ENCODE assay signal across 9 cellular contexts in the genomic region with DNA sequence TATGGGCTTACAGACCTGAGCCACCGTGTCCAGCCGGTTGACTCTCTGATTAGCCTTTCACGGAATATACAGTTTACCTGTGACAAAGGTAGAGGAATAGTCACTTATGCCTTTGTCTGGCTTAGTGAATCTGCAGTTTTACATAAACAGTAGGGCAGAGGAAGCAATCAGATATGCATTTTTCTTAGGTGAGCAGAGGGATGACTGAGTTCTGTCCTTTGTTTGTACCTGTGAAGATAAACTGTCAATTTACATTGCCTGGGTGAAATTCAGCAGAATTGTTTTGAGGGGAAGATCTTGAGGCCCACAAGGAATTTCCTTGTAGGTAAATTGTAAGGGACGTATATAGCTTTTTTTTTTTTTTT. TPM values are rescaled to one million over a fixed set of nuclear protein-coding genes. Genes with fewer than 3 reads are reported as not detected.
DNase-seq lines count a peak whose midpoint lies in the region; ATAC-seq and TF ChIP-seq lines count a peak whose summit lies in the region.
"Had no signal": no experiment of that assay in that cellular context is flagged by ENCODE, and none has a peak within 500 bp of the region (broad histone marks: within the 10 kb centered on the region; RNA-seq: fewer than 3 reads in every experiment).

No MANE protein-coding gene starts in this region.

- TF ChIP-seq POLR2A in breast epithelium (IDR thresholded peaks at IDR 0.05) (no peak), testis (IDR thresholded peaks at IDR 0.05) (no peak)

- H3K27me3 Mint-ChIP-seq in MCF 10A (ENCODE audit: insufficient read depth, unreplicated experiment) (no peaks in the 10 kb centered on the region), immature natural killer cell (ENCODE audit: low read depth in 3 of 3) (peaks cover 0 to 2% (median 0%) of the 10 kb centered on the region in 3 donors)
- no peaks in the 10 kb centered on the region for H3K27me3 Mint-ChIP-seq in activated CD4-positive, alpha-beta memory T cell treated with anti-CD3 and anti-CD28 coated beads for 36 hours

- H3K36me3 ChIP-seq in breast epithelium (no peaks in the 10 kb centered on the region), testis (ENCODE audit: low read depth, missing control alignments) (no peaks in the 10 kb centered on the region), left lung (peaks cover 4 to 39% of the 10 kb centered on the region in 2 donors)

- no peaks in the 10 kb centered on the region for H3K9me3 Mint-ChIP-seq in MCF 10A (ENCODE audit: unreplicated experiment)
- no peaks in the 10 kb centered on the region for H3K9me3 Mint-ChIP-seq in activated CD4-positive, alpha-beta memory T cell treated with anti-CD3 and anti-CD28 coated beads for 36 hours
- no peaks in the 10 kb centered on the region for H3K9me3 Mint-ChIP-seq in immature natural killer cell

- ATAC-seq in left lung: no peak

- TF ChIP-seq CTCF in MCF 10A (IDR thresholded peaks at IDR 0.05; ENCODE audit: unreplicated experiment) (no peak), breast epithelium (IDR thresholded peaks at IDR 0.05) (no peak), testis (IDR thresholded peaks at IDR 0.05) (no peak), left lung (IDR thresholded peaks at IDR 0.05) (no peak)

- H3K4me1 ChIP-seq in breast epithelium (peaks cover 4 to 14% of the 10 kb centered on the region in 2 donors), testis (peaks cover 6% of the 10 kb centered on the region), left lung (peaks cover 25 to 66% of the 10 kb centered on the region in 2 donors)

- intact Hi-C loops in MCF 10A (cut with micrococcal nuclease): no loop called here
- intact Hi-C loops in breast epithelium (cut with DNase I; ENCODE audit: low total_unique reads): no loop called here
- intact Hi-C loops in activated CD4-positive, alpha-beta memory T cell treated with anti-CD3 and anti-CD28 coated beads for 36 hours (cut with micrococcal nuclease): loop anchor here (5.0 kb wide), 3 partner anchors 291 to 896 kb away; partner anchors contain the start of gene SETMAR
- intact Hi-C loops in testis (cut with DNase I; ENCODE audit: low total_unique reads): loop anchor here (10.0 kb wide), 1 partner anchor 73 kb away; the partner anchor contains the start of gene ARL8B
- intact Hi-C loops in left lung (cut with DNase I): no loop called here

- H3K27me3 ChIP-seq in breast epithelium: no peaks in the 10 kb centered on the region
- H3K27me3 ChIP-seq in testis: no peaks in the 10 kb centered on the region
- no peaks in the 10 kb centered on the region for H3K27me3 ChIP-seq in left lung

- DNase-seq in MCF 10A (ENCODE audit: unreplicated experiment) (no peak), breast epithelium (ENCODE audit: low spot score in 2 of 2) (no peak), immature natural killer cell (no peak), COLO668 (lab: John Stamatoyannopoulos, UW; ENCODE audit: unreplicated experiment) (no peak), testis (no peak), left lung (no peak)
- DNase-seq in activated CD4-positive, alpha-beta memory T cell treated with anti-CD3 and anti-CD28 coated beads for 36 hours: no peak
- DNase-seq in stimulated activated CD4-positive, alpha-beta T cell treated with anti-CD3 and anti-CD28 coated beads, Interleukin-4, amount 100 ng/mL, for 1 hour: no peak
- DNase-seq: NCI-H1694 treated with DMSO at 0.1 percent for 48 hours had no signal

- H3K4me3 ChIP-seq in breast epithelium (no peak overlapping the region), testis (no peak overlapping the region), left lung (no peak overlapping the region)

- WGBS in testis, 2 donors: 93% methylated on average over 4 of the region's 4 CpGs

- H3K9me3 ChIP-seq in breast epithelium: no peaks in the 10 kb centered on the region
- no peaks in the 10 kb centered on the region for H3K9me3 ChIP-seq in testis
- no peaks in the 10 kb centered on the region for H3K9me3 ChIP-seq in left lung

- H3K27ac Mint-ChIP-seq in MCF 10A (ENCODE audit: low read depth, unreplicated experiment) (peak overlapping the region; percentile 95), immature natural killer cell (peak overlapping the region; percentile 55 to 93 (median 74))
- peak overlapping the region; percentile 98 for H3K27ac Mint-ChIP-seq in activated CD4-positive, alpha-beta memory T cell treated with anti-CD3 and anti-CD28 coated beads for 36 hours

- CTCF ChIA-PET in MCF 10A (lab: Yijun Ruan, JAX): interaction anchor here (2.5 to 7.9 kb wide), 4 partner anchors 10 to 486 kb away, joined by 11 to 80 read pairs (median 14); partner anchors contain the start of gene ARL8B
- CTCF ChIA-PET in activated CD4-positive, alpha-beta memory T cell treated with anti-CD3 and anti-CD28 coated beads for 36 hours (lab: Charles Lee): interaction anchor here (1.0 to 1.1 kb wide), 2 partner anchors 18 to 61 kb away, joined by 3 read pairs; no protein-coding TSS in a partner anchor

- H3K36me3 Mint-ChIP-seq in MCF 10A (ENCODE audit: insufficient read depth, unreplicated experiment) (peaks cover 72% of the 10 kb centered on the region), immature natural killer cell (peaks cover 14 to 27% (median 17%) of the 10 kb centered on the region in 3 donors)
- H3K36me3 Mint-ChIP-seq in activated CD4-positive, alpha-beta memory T cell treated with anti-CD3 and anti-CD28 coated beads for 36 hours: peaks cover 80% of the 10 kb centered on the region

- H3K4me3 Mint-ChIP-seq in MCF 10A (ENCODE audit: unreplicated experiment) (no peak overlapping the region), immature natural killer cell (peak overlapping the region in 3 of 5 donors; percentile 27 to 45 (median 28))
- H3K4me3 Mint-ChIP-seq in activated CD4-positive, alpha-beta memory T cell treated with anti-CD3 and anti-CD28 coated beads for 36 hours: peak overlapping the region; percentile 47

- POLR2A ChIA-PET in MCF 10A (lab: Yijun Ruan, JAX): interaction anchor here (1.1 to 8.1 kb wide), 5 partner anchors 12 to 486 kb away, joined by 3 to 190 read pairs (median 4); partner anchors contain the start of genes ARL8B and EDEM1
- POLR2A ChIA-PET in activated CD4-positive, alpha-beta memory T cell treated with anti-CD3 and anti-CD28 coated beads for 36 hours (lab: Charles Lee): interaction anchor here (6.3 to 8.4 kb wide), 2 partner anchors 11 to 74 kb away, joined by 109 to 119 read pairs; partner anchors contain the start of genes ARL8B and EDEM1

- H3K4me1 Mint-ChIP-seq in MCF 10A (ENCODE audit: insufficient read depth, unreplicated experiment): peaks cover 59% of the 10 kb centered on the region
- H3K4me1 Mint-ChIP-seq in activated CD4-positive, alpha-beta memory T cell treated with anti-CD3 and anti-CD28 coated beads for 36 hours (ENCODE audit: low read depth): peaks cover 85% of the 10 kb centered on the region
- H3K4me1 Mint-ChIP-seq in immature natural killer cell: peaks cover 53 to 60% of the 10 kb centered on the region in 2 donors

- BruUV-seq in MCF 10A (replicated peaks; lab: Mats Ljungman, UMichigan): no TSS peak

- peak overlapping the region in 1 of 2 donors; percentile 5 for H3K27ac ChIP-seq in breast epithelium
- no peak overlapping the region for H3K27ac ChIP-seq in testis
- H3K27ac ChIP-seq in left lung: peak overlapping the region in 1 of 2 donors; percentile 72

RNA-seq across cellular contexts. Expression of gene EDEM1, which starts 10.8 kb away (rescaled TPM):
- 114 and 157 TPM in 2 replicates for total RNA-seq in MCF 10A (2022)
- 10 to 100 TPM; 34.9 to 45.8 (median 42.6) TPM for total RNA-seq in breast epithelium
- total RNA-seq in activated CD4-positive, alpha-beta memory T cell treated with anti-CD3 and anti-CD28 coated beads for 36 hours: 100 to 1,000 TPM; 192 to 203 TPM
- polyA plus RNA-seq in immature natural killer cell: 10 to 100 TPM; 15.3 to 29.3 (median 24.0) TPM
- total RNA-seq in testis: 10 to 100 TPM; 30.3 to 33.5 TPM
- 28.6 TPM for polyA plus RNA-seq in testis (ENCODE audit: insufficient read depth, low read depth, low replicate concordance)
- 100 to 1,000 TPM; 103 to 104 TPM for total RNA-seq in left lung

Comparison
In these comparisons a context has a peak if more than half of its experiments do, and no peak if none do; other contexts are left out.
1. intact Hi-C loops: an anchor here in activated CD4-positive, alpha-beta memory T cell treated with anti-CD3 and anti-CD28 coated beads for 36 hours (5.0 kb wide) and testis (10.0 kb wide); none called in MCF 10A, breast epithelium and left lung.